ENCODE assay signal across 8 cellular contexts in the genomic region with DNA sequence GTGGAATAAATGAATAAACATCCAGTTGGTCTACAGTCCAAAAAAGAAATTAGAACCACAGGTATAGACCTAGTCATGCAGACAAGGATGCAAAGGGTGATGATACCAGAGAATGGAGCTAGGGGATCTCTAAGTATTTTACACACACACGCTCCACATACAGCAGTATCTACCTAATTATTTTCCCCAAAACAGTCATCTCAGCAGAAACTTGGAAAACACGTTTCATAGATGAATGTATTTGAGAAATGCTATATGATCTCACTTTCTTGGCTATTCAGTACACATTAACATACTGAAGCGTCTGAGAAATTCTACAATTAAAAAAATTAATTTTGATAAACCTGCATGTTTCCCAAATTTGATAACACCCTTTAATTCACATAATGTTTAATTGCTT.
"Had no signal": no experiment of that assay in that cellular context is flagged by ENCODE, and none has a peak within 500 bp of the region (broad histone marks: within the 10 kb centered on the region; RNA-seq: fewer than 3 reads in every experiment).

No MANE protein-coding gene starts in this region.

- H3K4me3 ChIP-seq: GM12878 had no signal

- ATAC-seq: GM12878 had no signal

- FAIRE-seq: G401.6, GM12878, GM12891, GM12892, GM18507, GM19239 had no signal

- DNase-seq: GDM1, GF-D8 had no signal
